Comparison of ENCODE assay signal across 17 cellular contexts in genomic region chr1:221031015-221031889, GRCh38.
DNase-seq lines count a peak whose midpoint lies in the region; ATAC-seq and TF ChIP-seq lines count a peak whose summit lies in the region.
"Had no signal": no experiment of that assay in that cellular context is flagged by ENCODE, and none has a peak within 500 bp of the region (broad histone marks: within the 10 kb centered on the region; RNA-seq: fewer than 3 reads in every experiment).

No MANE protein-coding gene starts in this region.

- TF ChIP-seq CTCF in HL-60 (IDR thresholded peaks at IDR 0.05; ENCODE audit: insufficient read depth, low read length) (no peak), SK-N-SH (IDR thresholded peaks at IDR 0.05) (no peak), fibroblast of the aortic adventitia (IDR thresholded peaks at IDR 0.05; ENCODE audit: insufficient read depth, low read length) (no peak), transverse colon (IDR thresholded peaks at IDR 0.05) (no peak), right lobe of liver (IDR thresholded peaks at IDR 0.05) (no peak)

- no peak overlapping the region for H2AFZ ChIP-seq in SK-N-SH (ENCODE audit: low read depth)

- no peaks in the 10 kb centered on the region for H4K20me1 ChIP-seq in SK-N-SH (ENCODE audit: insufficient read depth)

- H3K27ac ChIP-seq in HL-60 (replicated peaks) (no peak overlapping the region; the same call in 1 of the 2 replicates), SK-N-SH (ENCODE audit: low read depth in 2 of 2, low read length in 1 of 2) (peak overlapping the region; percentile 80 to 97), transverse colon (peak overlapping the region in 3 of 4 donors; percentile 24 to 71 (median 68)), right lobe of liver (no peak overlapping the region)
- H3K27ac ChIP-seq: C4-2B, RWPE1 had no signal

- in situ Hi-C loops in transverse colon (cut with MboI; ENCODE audit: low pct_ligation_motif_present in 1 of 4, low pct_unique_long_range_greater_than_20kb in 1 of 4, low sequenced_read_pairs in 3 of 4): no loop called here

- ATAC-seq in right lobe of liver: no peak

- H3K4me1 ChIP-seq in SK-N-SH (ENCODE audit: control insufficient read depth in 1 of 2, insufficient read depth in 2 of 2, low read depth in 1 of 2, low read length in 1 of 2) (peaks cover 26 to 44% of the 10 kb centered on the region in 2 experiments), transverse colon (peaks cover 0 to 11% (median 4%) of the 10 kb centered on the region in 4 donors), right lobe of liver (no peaks in the 10 kb centered on the region)

- no peak overlapping the region for H3K4me3 ChIP-seq in HL-60 (replicated peaks; ENCODE audit: insufficient read depth, low read length)
- H3K4me3 ChIP-seq in SK-N-SH (ENCODE audit: low read depth in 2 of 2, low read length in 1 of 2): no peak overlapping the region
- H3K4me3 ChIP-seq in fibroblast of the aortic adventitia (ENCODE audit: low read depth, low read length): no peak overlapping the region
- no peak overlapping the region for H3K4me3 ChIP-seq in transverse colon
- H3K4me3 ChIP-seq in right lobe of liver: no peak overlapping the region
- H3K4me3 ChIP-seq: MG63 had no signal

- TF ChIP-seq EP300 in SK-N-SH (IDR thresholded peaks at IDR 0.05; ENCODE audit: borderline replicate concordance in 1 of 2, low read depth in 1 of 2, low read length in 1 of 2): peak in 1 of 2 experiments; percentile 56; a peak in 1 of 4 replicates
- TF ChIP-seq EP300 in transverse colon (IDR thresholded peaks at IDR 0.05; ENCODE audit: low read depth): no peak

- H3K9me3 ChIP-seq in SK-N-SH (no peaks in the 10 kb centered on the region), transverse colon (no peaks in the 10 kb centered on the region), right lobe of liver (no peaks in the 10 kb centered on the region)
- H3K9me3 ChIP-seq: MG63 had no signal

- H3K27me3 ChIP-seq in HL-60 (ENCODE audit: insufficient read depth, poor library complexity, severe bottlenecking) (no peaks in the 10 kb centered on the region), SK-N-SH (ENCODE audit: insufficient read depth) (no peaks in the 10 kb centered on the region), transverse colon (no peaks in the 10 kb centered on the region), right lobe of liver (no peaks in the 10 kb centered on the region)
- H3K27me3 ChIP-seq: MG63 had no signal

- H3K4me2 ChIP-seq in SK-N-SH: peak overlapping the region; percentile 46; the same call in 1 of the 2 replicates

- TF ChIP-seq RAD21 in SK-N-SH (IDR thresholded peaks at IDR 0.05; ENCODE audit: low read length): no peak

- DNase-seq in HL-60 (ENCODE audit: low read depth in 1 of 2, low spot score in 1 of 2) (peak; percentile 42 to 70), SK-N-SH (no peak), fibroblast of the aortic adventitia (ENCODE audit: low read depth) (peak; percentile 17), transverse colon (no peak), putamen (ENCODE audit: low spot score) (no peak), hepatic stellate cell (ENCODE audit: low spot score) (no peak), right lobe of liver (no peak)
- DNase-seq: ACHN, DMS79, Kasumi-1, MG63, NCI-H1694 treated with DMSO at 0.1 percent for 48 hours, NCI-H510A, NCI-H748 treated with DMSO at 0.1 percent for 48 hours, SIG-M5 had no signal

- peaks cover 47% of the 10 kb centered on the region for H3F3A ChIP-seq in SK-N-SH (replicated peaks; ENCODE audit: insufficient read depth)

- CTCF ChIA-PET in SK-N-SH (lab: Yijun Ruan, JAX): interaction anchor here (0.7 to 1.3 kb wide), 2 partner anchors 40 to 172 kb away, joined by 3 read pairs; no protein-coding TSS in a partner anchor

- H3K36me3 ChIP-seq in SK-N-SH (replicated peaks in 1 of 2; ENCODE audit: control insufficient read depth in 1 of 2, insufficient read depth in 2 of 2, low read length in 1 of 2): no peaks in the 10 kb centered on the region
- H3K36me3 ChIP-seq in transverse colon: no peaks in the 10 kb centered on the region
- H3K36me3 ChIP-seq in right lobe of liver: no peaks in the 10 kb centered on the region
- H3K36me3 ChIP-seq: MG63 had no signal

- intact Hi-C loops in transverse colon (cut with DNase I; ENCODE audit: low total_unique reads): loop anchor here (10.0 kb wide), 2 partner anchors 146 to 216 kb away; no protein-coding TSS in a partner anchor
- intact Hi-C loops in right lobe of liver (cut with DNase I): no loop called here

- no peak overlapping the region for H3K9ac ChIP-seq in SK-N-SH

- H3K79me2 ChIP-seq in SK-N-SH (ENCODE audit: insufficient read depth): no peaks in the 10 kb centered on the region

- TF ChIP-seq POLR2A in transverse colon (IDR thresholded peaks at IDR 0.05) (no peak), right lobe of liver (IDR thresholded peaks at IDR 0.05) (no peak)

- POLR2A ChIA-PET in SK-N-SH (lab: Yijun Ruan, JAX): no interaction called here

- 37% methylated on average over 6 of the region's 6 CpGs for WGBS in SK-N-SH (ENCODE audit: low lambda C conversion rate)
- WGBS in transverse colon (ENCODE audit: low coverage in 1 of 2), 2 donors: 44 to 70% methylated on average over 4 to 6 of the region's 6 CpGs
- 68% methylated on average over 5 of the region's 6 CpGs for WGBS in right lobe of liver (ENCODE audit: insufficient coverage, low coverage, low lambda C conversion rate, missing lambda C conversion rate)

- no peaks in the 10 kb centered on the region for H3K9me2 ChIP-seq in SK-N-SH

TF ChIP-seq in SK-N-SH, 30 proteins besides CTCF, POLR2A, EP300 and RAD21 (continues in another document):
- peak; percentile 70 for TF ChIP-seq TCF12 (IDR thresholded peaks at IDR 0.05)
- TF ChIP-seq GATA2 (CRISPR knock-in tag; IDR thresholded peaks at IDR 0.05): no peak
- TF ChIP-seq, protein P1, sequence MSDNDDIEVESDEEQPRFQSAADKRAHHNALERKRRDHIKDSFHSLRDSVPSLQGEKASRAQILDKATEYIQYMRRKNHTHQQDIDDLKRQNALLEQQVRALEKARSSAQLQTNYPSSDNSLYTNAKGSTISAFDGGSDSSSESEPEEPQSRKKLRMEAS (IDR thresholded peaks at IDR 0.05; ENCODE audit: low read depth): no peak
- no peak for TF ChIP-seq MEF2A (IDR thresholded peaks at IDR 0.05; ENCODE audit: borderline replicate concordance, low read depth)
- no peak for TF ChIP-seq NRF1 (IDR thresholded peaks at IDR 0.05; ENCODE audit: low read depth, low read length)
- TF ChIP-seq TAF1 (IDR thresholded peaks at IDR 0.05; ENCODE audit: borderline replicate concordance, low read depth, low read length): no peak
- TF ChIP-seq POLR2AphosphoS5 (IDR thresholded peaks at IDR 0.05; ENCODE audit: low read depth, low read length): no peak
- peak; percentile 70 for TF ChIP-seq PBX3 (IDR thresholded peaks at IDR 0.05)
- TF ChIP-seq, protein P2, sequence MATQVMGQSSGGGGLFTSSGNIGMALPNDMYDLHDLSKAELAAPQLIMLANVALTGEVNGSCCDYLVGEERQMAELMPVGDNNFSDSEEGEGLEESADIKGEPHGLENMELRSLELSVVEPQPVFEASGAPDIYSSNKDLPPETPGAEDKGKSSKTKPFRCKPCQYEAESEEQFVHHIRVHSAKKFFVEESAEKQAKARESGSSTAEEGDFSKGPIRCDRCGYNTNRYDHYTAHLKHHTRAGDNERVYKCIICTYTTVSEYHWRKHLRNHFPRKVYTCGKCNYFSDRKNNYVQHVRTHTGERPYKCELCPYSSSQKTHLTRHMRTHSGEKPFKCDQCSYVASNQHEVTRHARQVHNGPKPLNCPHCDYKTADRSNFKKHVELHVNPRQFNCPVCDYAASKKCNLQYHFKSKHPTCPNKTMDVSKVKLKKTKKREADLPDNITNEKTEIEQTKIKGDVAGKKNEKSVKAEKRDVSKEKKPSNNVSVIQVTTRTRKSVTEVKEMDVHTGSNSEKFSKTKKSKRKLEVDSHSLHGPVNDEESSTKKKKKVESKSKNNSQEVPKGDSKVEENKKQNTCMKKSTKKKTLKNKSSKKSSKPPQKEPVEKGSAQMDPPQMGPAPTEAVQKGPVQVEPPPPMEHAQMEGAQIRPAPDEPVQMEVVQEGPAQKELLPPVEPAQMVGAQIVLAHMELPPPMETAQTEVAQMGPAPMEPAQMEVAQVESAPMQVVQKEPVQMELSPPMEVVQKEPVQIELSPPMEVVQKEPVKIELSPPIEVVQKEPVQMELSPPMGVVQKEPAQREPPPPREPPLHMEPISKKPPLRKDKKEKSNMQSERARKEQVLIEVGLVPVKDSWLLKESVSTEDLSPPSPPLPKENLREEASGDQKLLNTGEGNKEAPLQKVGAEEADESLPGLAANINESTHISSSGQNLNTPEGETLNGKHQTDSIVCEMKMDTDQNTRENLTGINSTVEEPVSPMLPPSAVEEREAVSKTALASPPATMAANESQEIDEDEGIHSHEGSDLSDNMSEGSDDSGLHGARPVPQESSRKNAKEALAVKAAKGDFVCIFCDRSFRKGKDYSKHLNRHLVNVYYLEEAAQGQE (IDR thresholded peaks at IDR 0.05; ENCODE audit: low read depth, low read length): peak; percentile 88
- no peak for TF ChIP-seq RFX5 (IDR thresholded peaks at IDR 0.05; ENCODE audit: low read length)
- TF ChIP-seq ZBTB33 (IDR thresholded peaks at IDR 0.05; ENCODE audit: borderline replicate concordance, low read depth): no peak
- peak; percentile 49; the same call in 1 of the 2 replicates for TF ChIP-seq JUND (IDR thresholded peaks at IDR 0.05)
- TF ChIP-seq ELF1 (IDR thresholded peaks at IDR 0.05): no peak

Comparison
In these comparisons a context has a peak if more than half of its experiments do, and no peak if none do; other contexts are left out.
1. DNase-seq: peak in HL-60 (2 of 2) and fibroblast of the aortic adventitia (single experiment); none in SK-N-SH (single experiment), transverse colon (single experiment), putamen (single experiment), hepatic stellate cell (single experiment) and right lobe of liver (0 of 3).
2. H3K27ac ChIP-seq: peak in SK-N-SH (2 of 2) and transverse colon (3 of 4); none in HL-60 (single experiment) and right lobe of liver (0 of 3).